Comparison of ENCODE assay signal across 16 cellular contexts in genomic region chr3:123628996-123629746, GRCh38.
"Had no signal": no experiment of that assay in that cellular context is flagged by ENCODE, and none has a peak within 500 bp of the region (broad histone marks: within the 10 kb centered on the region; RNA-seq: fewer than 3 reads in every experiment).

No MANE protein-coding gene starts in this region.

- H3K36me3 ChIP-seq: neutrophil had no signal

- H3K9me3 Mint-ChIP-seq: nephron; stimulated activated memory B cell treated with anti-CD40 and anti-IgM and Interleukin-4, amounts not matched to agents 10 μg/mL and 1 μg/mL and 100 μg/mL, for 72 hours; stimulated activated naive CD8-positive, alpha-beta T cell treated with anti-CD3 and anti-CD28 coated beads, Interleukin-15, Interleukin-2, amounts not matched to agents 100 ng/mL and 50 ng/mL, for 24 hours had no signal

- H3K4me3 ChIP-seq: heart left ventricle, smooth muscle cell, testis had no signal

- H3K27ac Mint-ChIP-seq: nephron; stimulated activated memory B cell treated with anti-CD40 and anti-IgM and Interleukin-4, amounts not matched to agents 10 μg/mL and 1 μg/mL and 100 μg/mL, for 72 hours; stimulated activated naive CD8-positive, alpha-beta T cell treated with anti-CD3 and anti-CD28 coated beads, Interleukin-15, Interleukin-2, amounts not matched to agents 100 ng/mL and 50 ng/mL, for 24 hours; type B pancreatic cell had no signal

- H3K27me3 ChIP-seq: foreskin keratinocyte, heart left ventricle, neutrophil, testis had no signal

- ATAC-seq: stimulated activated memory B cell treated with anti-CD40 and anti-IgM and Interleukin-4, amounts not matched to agents 10 μg/mL and 1 μg/mL and 100 μg/mL, for 72 hours had no signal

- H3K4me3 Mint-ChIP-seq: nephron; stimulated activated memory B cell treated with anti-CD40 and anti-IgM and Interleukin-4, amounts not matched to agents 10 μg/mL and 1 μg/mL and 100 μg/mL, for 72 hours; stimulated activated naive CD8-positive, alpha-beta T cell treated with anti-CD3 and anti-CD28 coated beads, Interleukin-15, Interleukin-2, amounts not matched to agents 100 ng/mL and 50 ng/mL, for 24 hours; type B pancreatic cell had no signal

- H3K9me3 ChIP-seq: heart left ventricle, neutrophil, testis had no signal

- DNase-seq: central memory CD4-positive, alpha-beta T cell; cortex of kidney; effector memory CD4-positive, alpha-beta T cell; foreskin keratinocyte; hypothalamus; kidney glomerular epithelial cell; mammary epithelial cell; stimulated activated CD4-positive, alpha-beta T cell treated with anti-CD3 and anti-CD28 coated beads, Interleukin-4, amount 100 ng/mL, for 1 hour; testis had no signal

- H3K27ac ChIP-seq: foreskin keratinocyte, neutrophil had no signal

- H3K27me3 Mint-ChIP-seq: stimulated activated memory B cell treated with anti-CD40 and anti-IgM and Interleukin-4, amounts not matched to agents 10 μg/mL and 1 μg/mL and 100 μg/mL, for 72 hours; type B pancreatic cell had no signal

- H3K4me1 Mint-ChIP-seq: stimulated activated memory B cell treated with anti-CD40 and anti-IgM and Interleukin-4, amounts not matched to agents 10 μg/mL and 1 μg/mL and 100 μg/mL, for 72 hours had no signal
